15 cellular contexts compared by ENCODE assay signal in the genomic region with DNA sequence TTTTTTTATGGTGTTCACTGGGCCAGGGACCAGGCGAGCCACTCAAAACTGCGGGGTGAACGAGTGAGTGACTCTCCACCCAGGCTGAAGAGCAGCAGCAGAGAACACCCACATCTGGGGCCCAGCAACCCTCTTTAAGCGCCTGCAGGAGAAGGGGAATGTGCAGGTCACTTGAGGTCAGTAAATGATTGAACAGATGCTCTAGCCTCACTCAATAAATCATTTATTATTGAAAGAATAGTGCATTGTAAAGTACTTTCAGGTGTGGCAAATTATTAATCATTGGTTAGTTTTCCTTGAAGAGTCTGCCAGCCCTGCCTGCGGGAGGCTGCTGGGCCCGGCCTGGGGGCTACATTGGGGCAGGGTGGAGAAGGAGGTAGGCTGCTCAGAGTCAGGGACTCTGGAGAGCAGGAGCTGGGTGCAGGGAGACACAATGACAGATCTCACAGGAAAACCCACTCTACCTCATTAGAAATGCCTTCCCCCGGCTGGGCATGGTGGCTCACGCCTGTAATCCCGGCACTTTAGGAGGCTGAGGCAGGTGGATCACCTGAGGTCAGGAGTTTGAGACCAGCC. TPM values are rescaled to one million over a fixed set of nuclear protein-coding genes. Genes with fewer than 3 reads are reported as not detected.
A peak's percentile ranks its signal among the peaks of the same experiment; 100 is the strongest.
DNase-seq lines count a peak whose midpoint lies in the region; ATAC-seq and TF ChIP-seq lines count a peak whose summit lies in the region.
"Had no signal": no experiment of that assay in that cellular context is flagged by ENCODE, and none has a peak within 500 bp of the region (broad histone marks: within the 10 kb centered on the region; RNA-seq: fewer than 3 reads in every experiment).

No MANE protein-coding gene starts in this region.

- no peak overlapping the region for H3K27ac Mint-ChIP-seq in activated CD4-positive, alpha-beta T cell treated with anti-CD3 and anti-CD28 coated beads, Interleukin-2, amount 10 ng/mL, durations not matched to agents 24 days and 14 days
- H3K27ac Mint-ChIP-seq: nephron progenitor cell had no signal

- no peaks in the 10 kb centered on the region for H3K27me3 ChIP-seq in WERI-Rb-1 (ENCODE audit: insufficient read depth, low read depth, severe bottlenecking)
- H3K27me3 ChIP-seq: transverse colon had no signal

- no peaks in the 10 kb centered on the region for H3K36me3 ChIP-seq in WERI-Rb-1
- H3K36me3 ChIP-seq: left ventricle myocardium inferior, transverse colon had no signal

- DNase-seq in ACHN: peak; percentile 90
- DNase-seq in WERI-Rb-1: no peak
- no peak for DNase-seq in stimulated activated CD8-positive, alpha-beta memory T cell treated with anti-CD3 and anti-CD28 coated beads, Interleukin-4, amount 100 ng/mL, for 48 hours
- no peak for DNase-seq in NCI-H1417 treated with DMSO at 0.1 percent for 48 hours (lab: John Stamatoyannopoulos, UW)
- DNase-seq in DMS153 treated with DMSO at 0.1 percent for 48 hours (lab: John Stamatoyannopoulos, UW; ENCODE audit: unreplicated experiment): no peak
- no peak for DNase-seq in activated CD4-positive, alpha-beta T cell treated with anti-CD3 and anti-CD28 coated beads, Interleukin-2, amount 10 ng/mL, durations not matched to agents 24 days and 14 days
- DNase-seq: activated T-cell treated with anti-CD3 and anti-CD28 coated beads, Interleukin-2, amount 50 U/mL, for 4 hours; anterior cingulate cortex; DMS 273 treated with DMSO at 0.1 percent for 48 hours; H7; left ventricle myocardium inferior; nephron progenitor cell; transverse colon had no signal

- intact Hi-C loops in activated CD4-positive, alpha-beta T cell treated with anti-CD3 and anti-CD28 coated beads, Interleukin-2, amount 10 ng/mL, durations not matched to agents 24 days and 14 days (cut with micrococcal nuclease): no loop called here

- H3K9me3 ChIP-seq in WERI-Rb-1 (ENCODE audit: severe bottlenecking): peaks cover 2% of the 10 kb centered on the region
- H3K9me3 ChIP-seq: left ventricle myocardium inferior, transverse colon had no signal

- no peaks in the 10 kb centered on the region for H3K9me3 Mint-ChIP-seq in activated CD4-positive, alpha-beta T cell treated with anti-CD3 and anti-CD28 coated beads, Interleukin-2, amount 10 ng/mL, durations not matched to agents 24 days and 14 days
- H3K9me3 Mint-ChIP-seq: activated T-cell treated with anti-CD3 and anti-CD28 coated beads, Interleukin-2, amount 50 U/mL, for 4 hours; nephron progenitor cell had no signal

- no peak for TF ChIP-seq CTCF in WERI-Rb-1 (IDR thresholded peaks at IDR 0.05; ENCODE audit: low read depth, low read length)

- H3K27ac ChIP-seq in WERI-Rb-1: 0 out of 2 replicates have a peak overlapping the region, but pooled peaks have one; percentile 21
- H3K27ac ChIP-seq: left ventricle myocardium inferior, transverse colon had no signal

- no peaks in the 10 kb centered on the region for H3K27me3 Mint-ChIP-seq in activated CD4-positive, alpha-beta T cell treated with anti-CD3 and anti-CD28 coated beads, Interleukin-2, amount 10 ng/mL, durations not matched to agents 24 days and 14 days

- H3K4me1 Mint-ChIP-seq in activated CD4-positive, alpha-beta T cell treated with anti-CD3 and anti-CD28 coated beads, Interleukin-2, amount 10 ng/mL, durations not matched to agents 24 days and 14 days: peaks cover 2% of the 10 kb centered on the region
- H3K4me1 Mint-ChIP-seq: nephron progenitor cell had no signal

- H3K4me3 Mint-ChIP-seq in activated CD4-positive, alpha-beta T cell treated with anti-CD3 and anti-CD28 coated beads, Interleukin-2, amount 10 ng/mL, durations not matched to agents 24 days and 14 days: no peak overlapping the region
- H3K4me3 Mint-ChIP-seq: activated T-cell treated with anti-CD3 and anti-CD28 coated beads, Interleukin-2, amount 50 U/mL, for 4 hours; nephron progenitor cell had no signal

- ATAC-seq in GM19452 (IDR thresholded peaks at IDR 0.05; ENCODE audit: unreplicated experiment) (peak; percentile 66), HG02973 (IDR thresholded peaks at IDR 0.05; ENCODE audit: unreplicated experiment) (peak; percentile 35)
- ATAC-seq: activated T-cell treated with anti-CD3 and anti-CD28 coated beads, Interleukin-2, amount 50 U/mL, for 4 hours had no signal

- no peak overlapping the region for H3K4me3 ChIP-seq in WERI-Rb-1 (ENCODE audit: low read depth, low read length)
- H3K4me3 ChIP-seq: left ventricle myocardium inferior, transverse colon had no signal

- H3K36me3 Mint-ChIP-seq in activated CD4-positive, alpha-beta T cell treated with anti-CD3 and anti-CD28 coated beads, Interleukin-2, amount 10 ng/mL, durations not matched to agents 24 days and 14 days (ENCODE audit: low read depth): peaks cover 2% of the 10 kb centered on the region

- in situ Hi-C loops in ACHN (cut with HindIII; ENCODE audit: low pct_ligation_motif_present, low pct_unique_long_range_greater_than_20kb, low sequenced_read_pairs): no loop called here

RNA-seq across cellular contexts. Expression of a gene that starts 42.5 kb away (rescaled TPM):
- 19.6 and 20.9 TPM in 2 replicates for total RNA-seq in activated CD4-positive, alpha-beta T cell treated with anti-CD3 and anti-CD28 coated beads, Interleukin-2, amount 10 ng/mL, durations not matched to agents 24 days and 14 days
